ENCODE assay signal across 19 cellular contexts in genomic region chr9:122950263-122950662, GRCh38. TPM values are rescaled to one million over a fixed set of nuclear protein-coding genes. Genes with fewer than 3 reads are reported as not detected.
DNase-seq lines count a peak whose midpoint lies in the region; ATAC-seq and TF ChIP-seq lines count a peak whose summit lies in the region.
"Had no signal": no experiment of that assay in that cellular context is flagged by ENCODE, and none has a peak within 500 bp of the region (broad histone marks: within the 10 kb centered on the region; RNA-seq: fewer than 3 reads in every experiment).

No MANE protein-coding gene starts in this region.

- H3K27me3 ChIP-seq in cardiac muscle cell (no peaks in the 10 kb centered on the region), suprapubic skin (no peaks in the 10 kb centered on the region)
- H3K27me3 ChIP-seq: BLaER1, SJSA1 had no signal

- TF ChIP-seq CTCF in cardiac muscle cell (IDR thresholded peaks at IDR 0.05; ENCODE audit: low read depth, low read length) (no peak), endothelial cell (IDR thresholded peaks at IDR 0.05; ENCODE audit: unreplicated experiment) (no peak), suprapubic skin (IDR thresholded peaks at IDR 0.05) (no peak)

- 83% methylated on average over 3 of the region's 3 CpGs for WGBS in suprapubic skin

- H3K27ac ChIP-seq in cardiac muscle cell (peak overlapping the region; percentile 68), SK-N-MC (peak overlapping the region; percentile 39; the same call in 1 of the 2 replicates), suprapubic skin (no peak overlapping the region)
- H3K27ac ChIP-seq: BLaER1, SJSA1 had no signal

- TF ChIP-seq EP300 in suprapubic skin (IDR thresholded peaks at IDR 0.05): no peak

- peak overlapping the region; percentile 11 for H3K27ac Mint-ChIP-seq in endothelial cell (ENCODE audit: unreplicated experiment)
- no peak overlapping the region for H3K27ac Mint-ChIP-seq in activated T-helper 2 cell treated with anti-CD3 and anti-CD28 coated beads, Interferon-gamma antibody, Interleukin-2, Interleukin-4, amounts not matched to agents 10 μg/mL and 5 μg/mL and 100 μg/mL, durations not matched to agents 14 hours and 24 hours and 36 hours
- no peak overlapping the region for H3K27ac Mint-ChIP-seq in stimulated activated effector memory CD8-positive, alpha-beta T cell treated with anti-CD3 and anti-CD28 coated beads, Interleukin-12 subunit alpha, Interleukin-12 subunit beta, amount 100 ng/mL, for 72 hours
- H3K27ac Mint-ChIP-seq: CD4-positive, CD25-positive, alpha-beta regulatory T cell had no signal

- H3K9me3 ChIP-seq in cardiac muscle cell (ENCODE audit: low read depth) (no peaks in the 10 kb centered on the region), SK-N-MC (ENCODE audit: low read depth, low read length) (no peaks in the 10 kb centered on the region), suprapubic skin (no peaks in the 10 kb centered on the region)
- H3K9me3 ChIP-seq: SJSA1 had no signal

- DNase-seq in cardiac muscle cell (ENCODE audit: low read depth in 1 of 2, low spot score in 1 of 2) (no peak), Right ventricle myocardium inferior (ENCODE audit: missing footprints) (no peak), SK-N-MC (ENCODE audit: low read depth, low spot score) (no peak), endothelial cell (ENCODE audit: low spot score) (no peak), suprapubic skin (ENCODE audit: low spot score in 2 of 2) (no peak)
- DNase-seq in activated T-helper 2 cell treated with anti-CD3 and anti-CD28 coated beads, Interferon-gamma antibody, Interleukin-2, Interleukin-4, amounts not matched to agents 10 μg/mL and 5 μg/mL and 100 μg/mL, durations not matched to agents 14 hours and 24 hours and 36 hours (ENCODE audit: low spot score): no peak
- DNase-seq in stimulated activated effector memory CD8-positive, alpha-beta T cell treated with anti-CD3 and anti-CD28 coated beads, Interleukin-12 subunit alpha, Interleukin-12 subunit beta, amount 100 ng/mL, for 72 hours (ENCODE audit: low spot score in 2 of 2): no peak
- DNase-seq: 8988T; CD4-positive, CD25-positive, alpha-beta regulatory T cell; DMS153; DND-41; KG1; MM.1S; NCI-H2029 treated with DMSO at 0.1 percent for 48 hours; NCI-H526 treated with DMSO at 0.1 percent for 48 hours; Right ventricle myocardium superior had no signal

- no peaks in the 10 kb centered on the region for H3K36me3 ChIP-seq in cardiac muscle cell
- peaks cover 22% of the 10 kb centered on the region; the same call in 1 of the 2 replicates for H3K36me3 ChIP-seq in SK-N-MC (ENCODE audit: insufficient read depth, low read length)
- no peaks in the 10 kb centered on the region for H3K36me3 ChIP-seq in suprapubic skin
- H3K36me3 ChIP-seq: SJSA1 had no signal

- ATAC-seq in Right ventricle myocardium inferior (no peak), GM21367 (IDR thresholded peaks at IDR 0.05; ENCODE audit: unreplicated experiment) (no peak)
- ATAC-seq in stimulated activated effector memory CD8-positive, alpha-beta T cell treated with anti-CD3 and anti-CD28 coated beads, Interleukin-12 subunit alpha, Interleukin-12 subunit beta, amount 100 ng/mL, for 72 hours: no peak

- no peak overlapping the region for H3K9ac ChIP-seq in SK-N-MC (ENCODE audit: insufficient read length)
- H3K9ac ChIP-seq: BLaER1 had no signal

- H3K9me3 Mint-ChIP-seq in endothelial cell (ENCODE audit: unreplicated experiment): no peaks in the 10 kb centered on the region
- H3K9me3 Mint-ChIP-seq in activated T-helper 2 cell treated with anti-CD3 and anti-CD28 coated beads, Interferon-gamma antibody, Interleukin-2, Interleukin-4, amounts not matched to agents 10 μg/mL and 5 μg/mL and 100 μg/mL, durations not matched to agents 14 hours and 24 hours and 36 hours: no peaks in the 10 kb centered on the region
- no peaks in the 10 kb centered on the region for H3K9me3 Mint-ChIP-seq in stimulated activated effector memory CD8-positive, alpha-beta T cell treated with anti-CD3 and anti-CD28 coated beads, Interleukin-12 subunit alpha, Interleukin-12 subunit beta, amount 100 ng/mL, for 72 hours
- H3K9me3 Mint-ChIP-seq: CD4-positive, CD25-positive, alpha-beta regulatory T cell had no signal

- peaks cover 11% of the 10 kb centered on the region for H3K4me1 ChIP-seq in cardiac muscle cell (ENCODE audit: low read depth)
- peaks cover 34% of the 10 kb centered on the region for H3K4me1 ChIP-seq in suprapubic skin
- H3K4me1 ChIP-seq: BLaER1 had no signal

- H3K4me3 ChIP-seq in cardiac muscle cell (no peak overlapping the region), SK-N-MC (no peak overlapping the region), suprapubic skin (no peak overlapping the region)
- H3K4me3 ChIP-seq: BLaER1, SJSA1 had no signal

- no peaks in the 10 kb centered on the region for H3K36me3 Mint-ChIP-seq in endothelial cell (ENCODE audit: low read depth, unreplicated experiment)
- H3K36me3 Mint-ChIP-seq in activated T-helper 2 cell treated with anti-CD3 and anti-CD28 coated beads, Interferon-gamma antibody, Interleukin-2, Interleukin-4, amounts not matched to agents 10 μg/mL and 5 μg/mL and 100 μg/mL, durations not matched to agents 14 hours and 24 hours and 36 hours (ENCODE audit: low read depth): peaks cover 8% of the 10 kb centered on the region
- peaks cover 5% of the 10 kb centered on the region for H3K36me3 Mint-ChIP-seq in stimulated activated effector memory CD8-positive, alpha-beta T cell treated with anti-CD3 and anti-CD28 coated beads, Interleukin-12 subunit alpha, Interleukin-12 subunit beta, amount 100 ng/mL, for 72 hours

- H3K4me3 Mint-ChIP-seq in endothelial cell (ENCODE audit: unreplicated experiment): no peak overlapping the region
- no peak overlapping the region for H3K4me3 Mint-ChIP-seq in activated T-helper 2 cell treated with anti-CD3 and anti-CD28 coated beads, Interferon-gamma antibody, Interleukin-2, Interleukin-4, amounts not matched to agents 10 μg/mL and 5 μg/mL and 100 μg/mL, durations not matched to agents 14 hours and 24 hours and 36 hours (ENCODE audit: low read depth)
- H3K4me3 Mint-ChIP-seq in stimulated activated effector memory CD8-positive, alpha-beta T cell treated with anti-CD3 and anti-CD28 coated beads, Interleukin-12 subunit alpha, Interleukin-12 subunit beta, amount 100 ng/mL, for 72 hours: no peak overlapping the region
- H3K4me3 Mint-ChIP-seq: CD4-positive, CD25-positive, alpha-beta regulatory T cell had no signal

- intact Hi-C loops in Right ventricle myocardium inferior (cut with DNase I): no loop called here
- intact Hi-C loops in activated T-helper 2 cell treated with anti-CD3 and anti-CD28 coated beads, Interferon-gamma antibody, Interleukin-2, Interleukin-4, amounts not matched to agents 10 μg/mL and 5 μg/mL and 100 μg/mL, durations not matched to agents 14 hours and 24 hours and 36 hours (cut with micrococcal nuclease): no loop called here

- H3K27me3 Mint-ChIP-seq in endothelial cell (ENCODE audit: unreplicated experiment): peaks cover 2% of the 10 kb centered on the region
- H3K27me3 Mint-ChIP-seq in activated T-helper 2 cell treated with anti-CD3 and anti-CD28 coated beads, Interferon-gamma antibody, Interleukin-2, Interleukin-4, amounts not matched to agents 10 μg/mL and 5 μg/mL and 100 μg/mL, durations not matched to agents 14 hours and 24 hours and 36 hours (ENCODE audit: low read depth): no peaks in the 10 kb centered on the region
- H3K27me3 Mint-ChIP-seq: CD4-positive, CD25-positive, alpha-beta regulatory T cell had no signal

- TF ChIP-seq POLR2A in suprapubic skin (IDR thresholded peaks at IDR 0.05): no peak

- peaks cover 27% of the 10 kb centered on the region for H3K4me1 Mint-ChIP-seq in endothelial cell (ENCODE audit: unreplicated experiment)
- H3K4me1 Mint-ChIP-seq in activated T-helper 2 cell treated with anti-CD3 and anti-CD28 coated beads, Interferon-gamma antibody, Interleukin-2, Interleukin-4, amounts not matched to agents 10 μg/mL and 5 μg/mL and 100 μg/mL, durations not matched to agents 14 hours and 24 hours and 36 hours (ENCODE audit: low read depth): peaks cover 33% of the 10 kb centered on the region
- H3K4me1 Mint-ChIP-seq in stimulated activated effector memory CD8-positive, alpha-beta T cell treated with anti-CD3 and anti-CD28 coated beads, Interleukin-12 subunit alpha, Interleukin-12 subunit beta, amount 100 ng/mL, for 72 hours: peaks cover 40% of the 10 kb centered on the region

RNA-seq across cellular contexts. Expression of gene RABGAP1, which starts 9.4 kb away (rescaled TPM):
- total RNA-seq in cardiac muscle cell: 29.8 and 44.4 TPM in 2 replicates
- 37.4 and 39.4 TPM in 2 replicates for polyA plus RNA-seq in cardiac muscle cell
- 45.1 TPM for total RNA-seq in Right ventricle myocardium inferior
- 58.2 TPM for total RNA-seq in endothelial cell (ENCODE audit: unreplicated experiment)
- 100 to 1,000 TPM in 1 of 4 donors, 10 to 100 TPM in 3; 31.4 to 115 (median 64.4) TPM for total RNA-seq in suprapubic skin
- 26.5 and 29.2 TPM in 2 replicates for total RNA-seq in activated T-helper 2 cell treated with anti-CD3 and anti-CD28 coated beads, Interferon-gamma antibody, Interleukin-2, Interleukin-4, amounts not matched to agents 10 μg/mL and 5 μg/mL and 100 μg/mL, durations not matched to agents 14 hours and 24 hours and 36 hours

RNA-seq across cellular contexts. Expression of gene ZBTB26, which starts 19.0 kb away (rescaled TPM):
- total RNA-seq in cardiac muscle cell: 5.0 and 8.1 TPM in 2 replicates
- 3.3 and 10.0 TPM in 2 replicates for polyA plus RNA-seq in cardiac muscle cell
- total RNA-seq in Right ventricle myocardium inferior: 4.6 TPM
- total RNA-seq in endothelial cell (ENCODE audit: unreplicated experiment): 9.8 TPM
- 1 to 10 TPM; 3.7 to 6.4 (median 4.8) TPM for total RNA-seq in suprapubic skin
- 7.4 and 8.2 TPM in 2 replicates for total RNA-seq in activated T-helper 2 cell treated with anti-CD3 and anti-CD28 coated beads, Interferon-gamma antibody, Interleukin-2, Interleukin-4, amounts not matched to agents 10 μg/mL and 5 μg/mL and 100 μg/mL, durations not matched to agents 14 hours and 24 hours and 36 hours

RNA-seq across cellular contexts. Expression of gene ZBTB6, which starts 37.1 kb away (rescaled TPM):
- total RNA-seq in cardiac muscle cell (5.4 and 6.0 TPM in 2 replicates), Right ventricle myocardium inferior (5.3 TPM), endothelial cell (ENCODE audit: unreplicated experiment) (7.4 TPM), suprapubic skin (1 to 10 TPM; 3.9 to 8.7 (median 6.0) TPM)
- 2.5 and 4.5 TPM in 2 replicates for polyA plus RNA-seq in cardiac muscle cell
- total RNA-seq in activated T-helper 2 cell treated with anti-CD3 and anti-CD28 coated beads, Interferon-gamma antibody, Interleukin-2, Interleukin-4, amounts not matched to agents 10 μg/mL and 5 μg/mL and 100 μg/mL, durations not matched to agents 14 hours and 24 hours and 36 hours: 10.1 and 10.9 TPM in 2 replicates

RNA-seq across cellular contexts. Expression of gene RC3H2, which starts 45.1 kb away (rescaled TPM):
- total RNA-seq in cardiac muscle cell: 48.9 and 57.7 TPM in 2 replicates
- 31.1 and 37.7 TPM in 2 replicates for polyA plus RNA-seq in cardiac muscle cell
- 35.1 TPM for total RNA-seq in Right ventricle myocardium inferior
- 66.8 TPM for total RNA-seq in endothelial cell (ENCODE audit: unreplicated experiment)
- total RNA-seq in suprapubic skin: 10 to 100 TPM; 24.2 to 59.2 (median 28.6) TPM
- 37.0 and 38.3 TPM in 2 replicates for total RNA-seq in activated T-helper 2 cell treated with anti-CD3 and anti-CD28 coated beads, Interferon-gamma antibody, Interleukin-2, Interleukin-4, amounts not matched to agents 10 μg/mL and 5 μg/mL and 100 μg/mL, durations not matched to agents 14 hours and 24 hours and 36 hours
